Comparison of ENCODE assay signal across 1 cellular context in genomic region chr16:23823475-23824407, GRCh38.
TF ChIP-seq lines count a peak whose summit lies in the region.

No MANE protein-coding gene starts in this region.

TF ChIP-seq in K562, 482 proteins besides CTCF, POLR2A, EP300 and RAD21 (continued from another document and continues in another):
- TF ChIP-seq CGGBP1 (CRISPR knock-in tag; IDR thresholded peaks at IDR 0.05) (no peak), PRPF4 (IDR thresholded peaks at IDR 0.05; ENCODE audit: insufficient read depth, low read depth, low read length, poor library complexity, severe bottlenecking) (no peak), ZNF717 (CRISPR knock-in tag; IDR thresholded peaks at IDR 0.05) (no peak), PATZ1 (CRISPR knock-in tag; IDR thresholded peaks at IDR 0.05; ENCODE audit: borderline replicate concordance) (no peak), ARID1B (IDR thresholded peaks at IDR 0.05) (peak; percentile 70), OTX1 (CRISPR knock-in tag; IDR thresholded peaks at IDR 0.05) (no peak), NFIX (CRISPR knock-in tag; IDR thresholded peaks at IDR 0.05; ENCODE audit: low read depth) (no peak), MEF2A (IDR thresholded peaks at IDR 0.05; ENCODE audit: control insufficient read depth, low read depth, low read length) (no peak), EWSR1 (IDR thresholded peaks at IDR 0.05; ENCODE audit: borderline replicate concordance, low read depth, partially characterized antibody) (no peak), E2F1 (CRISPR knock-in tag; IDR thresholded peaks at IDR 0.05) (no peak), RUNX1 (IDR thresholded peaks at IDR 0.05; ENCODE audit: low read depth) (no peak), ZNF175 (CRISPR knock-in tag; IDR thresholded peaks at IDR 0.05; ENCODE audit: low read depth) (peak; percentile 39; the same call in 1 of the 2 replicates), ZNF318 (IDR thresholded peaks at IDR 0.05; ENCODE audit: borderline replicate concordance in 1 of 2, low read depth in 1 of 2) (no peak), EGR1 (conservative IDR thresholded peaks at IDR 0.05) (no peak), IRF9 (tag; IDR thresholded peaks at IDR 0.05) (peak; percentile 52; the same call in 1 of the 2 replicates), NEUROD1 (IDR thresholded peaks at IDR 0.05; ENCODE audit: borderline replicate concordance, low read depth, low read length, partially characterized antibody) (no peak), GTF2B (IDR thresholded peaks at IDR 0.05; ENCODE audit: extremely low read depth, insufficient read length) (no peak), HOXB6 (CRISPR knock-in tag; IDR thresholded peaks at IDR 0.05; ENCODE audit: borderline replicate concordance) (no peak), ZNF511 (CRISPR knock-in tag; IDR thresholded peaks at IDR 0.05) (no peak), HDAC1 (IDR thresholded peaks at IDR 0.05) (peak in 1 of 2 experiments; percentile 30; a peak in 1 of 4 replicates), IFI16 (CRISPR knock-in tag; IDR thresholded peaks at IDR 0.05) (no peak), RAD51 (IDR thresholded peaks at IDR 0.05; ENCODE audit: borderline replicate concordance, low read depth) (no peak), HMGN3 (IDR thresholded peaks at IDR 0.05; ENCODE audit: borderline replicate concordance, extremely low read depth, insufficient read length, low read depth, low read length) (no peak), ZNF507 (tag; conservative IDR thresholded peaks at IDR 0.05) (no peak), RBM17 (IDR thresholded peaks at IDR 0.05; ENCODE audit: borderline replicate concordance, low read depth, low read length) (no peak), YBX1 (IDR thresholded peaks at IDR 0.05) (no peak), ZNF165 (CRISPR knock-in tag; IDR thresholded peaks at IDR 0.05; ENCODE audit: borderline replicate concordance) (no peak), U2AF1 (optimal IDR thresholded peaks at IDR 0.05; ENCODE audit: low read depth, low read length) (no peak), TAF9B (IDR thresholded peaks at IDR 0.05; ENCODE audit: partially characterized antibody) (no peak), TFAM (CRISPR knock-in tag; conservative IDR thresholded peaks at IDR 0.05) (no peak), POU5F1 (IDR thresholded peaks at IDR 0.05; ENCODE audit: borderline replicate concordance, low read depth, low read length, partially characterized antibody) (no peak), GATAD2B (IDR thresholded peaks at IDR 0.05; ENCODE audit: borderline replicate concordance) (no peak), POLR2G (IDR thresholded peaks at IDR 0.05; ENCODE audit: low read depth, low read length) (no peak), SNAPC5 (CRISPR knock-in tag; IDR thresholded peaks at IDR 0.05) (no peak), MLX (CRISPR knock-in tag; conservative IDR thresholded peaks at IDR 0.05) (no peak), THAP12 (CRISPR knock-in tag; IDR thresholded peaks at IDR 0.05) (no peak), NELFE (IDR thresholded peaks at IDR 0.05; ENCODE audit: insufficient read depth, insufficient read length) (no peak), MYBL2 (IDR thresholded peaks at IDR 0.05; ENCODE audit: low read depth) (no peak), MYBL2 (CRISPR knock-in tag; IDR thresholded peaks at IDR 0.05; ENCODE audit: borderline replicate concordance) (no peak), ATF2 (CRISPR knock-in tag; IDR thresholded peaks at IDR 0.05) (no peak), EZH2 (IDR thresholded peaks at IDR 0.05; ENCODE audit: borderline replicate concordance, low read depth, low read length) (no peak), HMBOX1 (IDR thresholded peaks at IDR 0.05) (no peak), FOXA1 (IDR thresholded peaks at IDR 0.05; ENCODE audit: borderline replicate concordance) (no peak), RFX1 (IDR thresholded peaks at IDR 0.05) (no peak)
